ENCODE assay signal across 17 cellular contexts in genomic region chr5:103424008-103424407, GRCh38.
DNase-seq lines count a peak whose midpoint lies in the region; ATAC-seq, FAIRE-seq and TF ChIP-seq lines count a peak whose summit lies in the region.
"Had no signal": no experiment of that assay in that cellular context is flagged by ENCODE, and none has a peak within 500 bp of the region (broad histone marks: within the 10 kb centered on the region; RNA-seq: fewer than 3 reads in every experiment).

No MANE protein-coding gene starts in this region.

- no peak for FAIRE-seq in GM12878 (lab: Jason Lieb, UNC)
- FAIRE-seq: GM19239, small intestine had no signal

- intact Hi-C loops in GM12878 (cut with micrococcal nuclease; ENCODE audit: unreplicated experiment): no loop called here

- H3K27me3 ChIP-seq in GM12878 (replicated peaks in 1 of 2; ENCODE audit: control insufficient read depth in 2 of 2, insufficient read depth in 2 of 2, low read length in 1 of 2): no peaks in the 10 kb centered on the region
- no peaks in the 10 kb centered on the region for H3K27me3 ChIP-seq in gastroesophageal sphincter
- no peaks in the 10 kb centered on the region for H3K27me3 ChIP-seq in H7 (ENCODE audit: control insufficient read depth, insufficient read depth, low read length)
- H3K27me3 ChIP-seq: uterus had no signal

- H2AFZ ChIP-seq in GM12878 (ENCODE audit: control insufficient read depth, low read depth, low read length): no peak overlapping the region

- CTCF ChIA-PET in GM12878 (lab: Yijun Ruan, JAX): interaction anchor here (1.1 kb wide), 1 partner anchor 11 kb away, joined by 3 read pairs; no protein-coding TSS in a partner anchor

- H3K9me3 ChIP-seq in GM12878 (replicated peaks; ENCODE audit: control insufficient read depth, insufficient read depth, low read length) (no peaks in the 10 kb centered on the region), gastroesophageal sphincter (no peaks in the 10 kb centered on the region)
- H3K9me3 ChIP-seq: uterus had no signal

- no peak for TF ChIP-seq RAD21 in Ishikawa (IDR thresholded peaks at IDR 0.05; ENCODE audit: low read depth)
- no peak for TF ChIP-seq RAD21 in GM12878 (IDR thresholded peaks at IDR 0.05; ENCODE audit: insufficient read depth, low read depth, low read length)

- SMC1A ChIA-PET in GM12878 (lab: Charles Lee; ENCODE audit: uncharacterized antibody, unreplicated experiment): interaction anchor here (0.6 kb wide), 1 partner anchor 1315 kb away, joined by 3 read pairs; no protein-coding TSS in a partner anchor

- no TSS peak for BruUV-seq in GM12878 (replicated peaks; lab: Mats Ljungman, UMichigan)

- POLR2A ChIA-PET in GM12878 (lab: Charles Lee): no interaction called here

- no peak for TF ChIP-seq POLR2A in GM12878 (IDR thresholded peaks at IDR 0.05; ENCODE audit: low read depth, low read length)
- TF ChIP-seq POLR2A in gastroesophageal sphincter (IDR thresholded peaks at IDR 0.05): no peak

- RAD21 ChIA-PET in GM12878 (lab: Charles Lee; ENCODE audit: unreplicated experiment): no interaction called here

- H3K4me2 ChIP-seq in GM12878 (ENCODE audit: control insufficient read depth, insufficient read depth): no peak overlapping the region

- 13% methylated on average over 2 of the region's 2 CpGs for WGBS in GM12878 (ENCODE audit: insufficient coverage, insufficient replicate concordance, low lambda C conversion rate, missing lambda C conversion rate)
- 39 to 49% methylated on average over 2 of the region's 2 CpGs for WGBS in gastroesophageal sphincter (ENCODE audit: low coverage in 1 of 2), 2 donors

- TF ChIP-seq EP300 in Ishikawa (IDR thresholded peaks at IDR 0.05; ENCODE audit: borderline replicate concordance) (peak; percentile 69; the same call in 1 of the 2 replicates), GM12878 (IDR thresholded peaks at IDR 0.05; ENCODE audit: borderline replicate concordance in 1 of 2, control insufficient read depth in 1 of 2, low read depth in 2 of 2, low read length in 2 of 2) (no peak), gastroesophageal sphincter (IDR thresholded peaks at IDR 0.05) (no peak)

- in situ Hi-C loops in GM12878 (cut with MboI): no loop called here

- H3K27ac ChIP-seq in 22Rv1 (peak overlapping the region; percentile 73; the same call in 1 of the 2 replicates), GM12878 (ENCODE audit: control insufficient read depth, insufficient read depth) (no peak overlapping the region), gastroesophageal sphincter (no peak overlapping the region)
- H3K27ac ChIP-seq: coronary artery, uterus had no signal

- no peak overlapping the region for H3K9ac ChIP-seq in GM12878 (ENCODE audit: control insufficient read depth, insufficient read depth, low read length)

- H3K4me3 ChIP-seq in GM12878: no peak overlapping the region
- H3K4me3 ChIP-seq in gastroesophageal sphincter: no peak overlapping the region
- H3K4me3 ChIP-seq in H7 (ENCODE audit: insufficient read depth, low read depth, low read length): no peak overlapping the region
- H3K4me3 ChIP-seq: coronary artery, uterus had no signal

- TF ChIP-seq CTCF in 22Rv1 (IDR thresholded peaks at IDR 0.05) (no peak), GM12878 (IDR thresholded peaks at IDR 0.05 in 2 of 3, conservative IDR thresholded peaks at IDR 0.05 in 1 of 3; ENCODE audit: control insufficient read depth in 2 of 3, extremely low read depth in 1 of 3, insufficient read depth in 1 of 3, low read depth in 3 of 3, low read length in 3 of 3) (no peak), gastroesophageal sphincter (IDR thresholded peaks at IDR 0.05) (no peak)

- H3K79me2 ChIP-seq in GM12878 (ENCODE audit: control insufficient read depth, insufficient read depth, low read length): no peaks in the 10 kb centered on the region

- no peaks in the 10 kb centered on the region for H3K4me1 ChIP-seq in GM12878 (ENCODE audit: control insufficient read depth, insufficient read depth, low read length)
- H3K4me1 ChIP-seq in gastroesophageal sphincter: peaks cover 0 to 7% (median 0%) of the 10 kb centered on the region in 3 donors
- H3K4me1 ChIP-seq: uterus had no signal

- ATAC-seq in GM12878: peak; percentile 51; the same call in 2 of the 3 replicates
- no peak for ATAC-seq in gastroesophageal sphincter
- ATAC-seq: activated CD4-positive, alpha-beta T cell treated with anti-CD3 and anti-CD28 coated beads for 36 hours; esophagus mucosa had no signal

- no peaks in the 10 kb centered on the region for H3K36me3 ChIP-seq in GM12878 (ENCODE audit: control insufficient read depth in 2 of 2, insufficient read depth in 2 of 2, low read length in 1 of 2)
- H3K36me3 ChIP-seq in gastroesophageal sphincter: no peaks in the 10 kb centered on the region
- no peaks in the 10 kb centered on the region for H3K36me3 ChIP-seq in H7 (replicated peaks; ENCODE audit: control insufficient read depth, insufficient read depth, low read length)
- H3K36me3 ChIP-seq: uterus had no signal

- H4K20me1 ChIP-seq in GM12878 (ENCODE audit: control insufficient read depth, insufficient read depth): no peaks in the 10 kb centered on the region

- DNase-seq in GM12878 (ENCODE audit: low read depth, low spot score): no peak
- peak; percentile 64 for DNase-seq in kidney tubule cell (ENCODE audit: low spot score)
- DNase-seq in H7: no peak
- DNase-seq in NCI-H2196 (lab: John Stamatoyannopoulos, UW; ENCODE audit: unreplicated experiment): no peak
- no peak for DNase-seq in ureter (ENCODE audit: low spot score)
- DNase-seq: activated CD4-positive, alpha-beta T cell treated with anti-CD3 and anti-CD28 coated beads for 36 hours; NCI-H1092 treated with DMSO at 0.1 percent for 48 hours; OCI-M1; small intestine; stimulated activated naive CD4-positive, alpha-beta T cell treated with Interleukin-2 at 50 U/mL for 16 hours; uterus had no signal

TF ChIP-seq in Ishikawa, 13 proteins besides CTCF, POLR2A, EP300 and RAD21 (continues in another document):
- no peak for TF ChIP-seq ZBTB7A (IDR thresholded peaks at IDR 0.05; ENCODE audit: low read depth)
- TF ChIP-seq CEBPB (IDR thresholded peaks at IDR 0.05): no peak
- TF ChIP-seq EGR1 (IDR thresholded peaks at IDR 0.05): no peak
- TF ChIP-seq MAX (IDR thresholded peaks at IDR 0.05): no peak
- TF ChIP-seq YY1 (IDR thresholded peaks at IDR 0.05; ENCODE audit: low read depth): no peak
- TF ChIP-seq TEAD4 (IDR thresholded peaks at IDR 0.05): peak; percentile 65; the same call in 1 of the 2 replicates

TF ChIP-seq in GM12878, 131 proteins besides CTCF, POLR2A, EP300 and RAD21 (continues in another document):
- TF ChIP-seq KDM1A (IDR thresholded peaks at IDR 0.05; ENCODE audit: borderline replicate concordance) (no peak), IKZF2 (IDR thresholded peaks at IDR 0.05) (no peak), HDGF (IDR thresholded peaks at IDR 0.05) (no peak), RAD51 (IDR thresholded peaks at IDR 0.05) (no peak), CUX1 (IDR thresholded peaks at IDR 0.05; ENCODE audit: insufficient replicate concordance, low read depth, low read length) (no peak), E4F1 (IDR thresholded peaks at IDR 0.05; ENCODE audit: borderline replicate concordance, partially characterized antibody) (no peak), BACH1 (IDR thresholded peaks at IDR 0.05; ENCODE audit: borderline replicate concordance) (no peak)
